7 cellular contexts compared by ENCODE assay signal in genomic region chr1:93878501-93878888, GRCh38. TPM values are rescaled to one million over a fixed set of nuclear protein-coding genes. Genes with fewer than 3 reads are reported as not detected.
DNase-seq lines count a peak whose midpoint lies in the region; ATAC-seq and TF ChIP-seq lines count a peak whose summit lies in the region.

No MANE protein-coding gene starts in this region.

- H3K27me3 ChIP-seq in NT2/D1 (ENCODE audit: insufficient read depth, insufficient read length): no peaks in the 10 kb centered on the region
- H3K27me3 ChIP-seq in neuron (ENCODE audit: insufficient read depth, low read length): no peaks in the 10 kb centered on the region
- no peaks in the 10 kb centered on the region for H3K27me3 ChIP-seq in suprapubic skin

- peak overlapping the region; percentile 90 for H2AFZ ChIP-seq in neuron (ENCODE audit: low read depth, low read length)

- WGBS in suprapubic skin: 1% methylated on average over 20 of the region's 20 CpGs

- DNase-seq in NT2/D1 (ENCODE audit: low read depth, low spot score) (no peak), fibroblast of mammary gland (ENCODE audit: low read depth) (peak; percentile 38), suprapubic skin (ENCODE audit: low spot score in 2 of 2) (peak; percentile 69 to 80)
- peak; percentile 68 for DNase-seq in activated T-cell treated with anti-CD3 and anti-CD28 coated beads, Interleukin-2, amount 50 U/mL, for 4 hours

- ATAC-seq in GM18499 (IDR thresholded peaks at IDR 0.05; ENCODE audit: insufficient read depth, unreplicated experiment): peak; percentile 27
- peak; percentile 57 for ATAC-seq in HG02642 (IDR thresholded peaks at IDR 0.05; ENCODE audit: poor library complexity, unreplicated experiment)
- peak; percentile 60 to 68 for ATAC-seq in activated T-cell treated with anti-CD3 and anti-CD28 coated beads, Interleukin-2, amount 50 U/mL, for 4 hours

- no peaks in the 10 kb centered on the region for H3K9me3 Mint-ChIP-seq in activated T-cell treated with anti-CD3 and anti-CD28 coated beads, Interleukin-2, amount 50 U/mL, for 4 hours

- H3K36me3 ChIP-seq in NT2/D1 (ENCODE audit: insufficient read depth, insufficient read length, low read length) (peaks cover 44% of the 10 kb centered on the region), neuron (ENCODE audit: insufficient read depth, low read length) (peaks cover 39% of the 10 kb centered on the region), suprapubic skin (peaks cover 36% of the 10 kb centered on the region)

- peak overlapping the region; percentile 96 for H3K9ac ChIP-seq in NT2/D1 (ENCODE audit: insufficient read length, low read depth)

- H3K4me1 ChIP-seq in NT2/D1 (ENCODE audit: insufficient read depth, insufficient read length): no peaks in the 10 kb centered on the region
- H3K4me1 ChIP-seq in neuron (ENCODE audit: insufficient read depth, low read length): peaks cover 24% of the 10 kb centered on the region
- H3K4me1 ChIP-seq in suprapubic skin: peaks cover 26% of the 10 kb centered on the region

- H3K4me3 Mint-ChIP-seq in activated T-cell treated with anti-CD3 and anti-CD28 coated beads, Interleukin-2, amount 50 U/mL, for 4 hours: peak overlapping the region; percentile 96

- TF ChIP-seq EP300 in suprapubic skin (IDR thresholded peaks at IDR 0.05): no peak

- H3K36me3 Mint-ChIP-seq in activated T-cell treated with anti-CD3 and anti-CD28 coated beads, Interleukin-2, amount 50 U/mL, for 4 hours (ENCODE audit: insufficient read depth): peaks cover 43% of the 10 kb centered on the region

- no peak for TF ChIP-seq POLR2A in suprapubic skin (IDR thresholded peaks at IDR 0.05)

- TF ChIP-seq CTCF in fibroblast of mammary gland (conservative IDR thresholded peaks at IDR 0.05; ENCODE audit: control insufficient read depth, insufficient read depth, low read depth, low read length) (no peak), suprapubic skin (IDR thresholded peaks at IDR 0.05) (no peak)

- H3K27ac ChIP-seq in suprapubic skin: peak overlapping the region; percentile 96

- no peaks in the 10 kb centered on the region for H3K27me3 Mint-ChIP-seq in activated T-cell treated with anti-CD3 and anti-CD28 coated beads, Interleukin-2, amount 50 U/mL, for 4 hours (ENCODE audit: low read depth)

- H3K9me3 ChIP-seq in NT2/D1 (ENCODE audit: insufficient read depth, low read length) (no peaks in the 10 kb centered on the region), neuron (ENCODE audit: low read length) (no peaks in the 10 kb centered on the region), suprapubic skin (no peaks in the 10 kb centered on the region)

- H3K4me1 Mint-ChIP-seq in activated T-cell treated with anti-CD3 and anti-CD28 coated beads, Interleukin-2, amount 50 U/mL, for 4 hours (ENCODE audit: low read depth): peaks cover 41% of the 10 kb centered on the region

- H3K4me3 ChIP-seq in NT2/D1 (ENCODE audit: insufficient read length, low read depth): peak overlapping the region; percentile 97
- H3K4me3 ChIP-seq in fibroblast of mammary gland (ENCODE audit: control insufficient read depth, low read depth, low read length): peak overlapping the region; percentile 99
- peak overlapping the region; percentile 88 for H3K4me3 ChIP-seq in neuron (ENCODE audit: low read length)
- H3K4me3 ChIP-seq in suprapubic skin: peak overlapping the region; percentile 97

RNA-seq across cellular contexts. Expression of gene DNTTIP2, which starts 0.5 kb away (rescaled TPM):
- 100 to 1,000 TPM; 135 to 143 (median 141) TPM for total RNA-seq in activated T-cell treated with anti-CD3 and anti-CD28 coated beads, Interleukin-2, amount 50 U/mL, for 4 hours
- 10 to 100 TPM; 31.0 to 50.1 (median 44.7) TPM for total RNA-seq in suprapubic skin

RNA-seq across cellular contexts. Expression of gene GCLM, which starts 30.7 kb away (rescaled TPM):
- total RNA-seq in activated T-cell treated with anti-CD3 and anti-CD28 coated beads, Interleukin-2, amount 50 U/mL, for 4 hours: 10 to 100 TPM; 23.3 to 36.9 (median 30.3) TPM
- 1 to 10 TPM; 4.1 to 8.2 (median 4.9) TPM for total RNA-seq in suprapubic skin
